In the genomic region with DNA sequence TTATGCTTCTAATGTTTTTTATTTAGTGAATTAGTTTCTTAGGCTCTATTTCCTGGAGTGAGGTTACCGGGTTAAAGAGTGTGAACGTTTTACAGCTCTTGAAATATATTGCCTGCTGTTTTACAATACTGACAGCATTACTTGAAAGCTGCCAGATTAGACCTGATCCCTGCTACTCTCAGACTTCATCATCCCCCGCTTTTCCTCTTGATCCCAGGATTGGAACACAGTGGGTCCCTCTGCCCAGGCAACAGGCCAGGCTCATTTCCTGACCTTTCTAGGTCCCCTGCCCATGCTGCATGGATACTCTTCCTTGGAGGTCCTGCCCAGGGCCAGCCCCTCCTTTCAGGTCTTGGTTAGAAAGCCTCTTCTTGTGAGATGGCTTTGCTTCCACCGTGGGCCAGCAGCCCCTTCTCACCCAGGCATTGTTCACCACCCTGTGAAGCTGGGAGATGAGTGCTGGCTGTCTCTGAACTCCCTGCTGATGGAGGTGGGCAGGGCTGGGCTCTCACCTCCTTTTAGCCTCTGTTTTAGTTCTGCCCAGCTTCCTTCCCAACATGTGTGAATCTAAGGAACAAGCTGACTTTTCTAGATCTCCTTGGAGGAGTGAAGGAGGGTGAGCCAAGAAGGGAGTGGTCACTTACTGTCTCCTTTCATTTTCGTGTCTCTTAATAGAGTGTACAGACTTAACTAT, we compare ENCODE assay signal across 9 cellular contexts. TPM values are rescaled to one million over a fixed set of nuclear protein-coding genes. Genes with fewer than 3 reads are reported as not detected.
DNase-seq lines count a peak whose midpoint lies in the region; ATAC-seq and TF ChIP-seq lines count a peak whose summit lies in the region.
"Had no signal": no experiment of that assay in that cellular context is flagged by ENCODE, and none has a peak within 500 bp of the region (broad histone marks: within the 10 kb centered on the region; RNA-seq: fewer than 3 reads in every experiment).

No MANE protein-coding gene starts in this region.

- H3K27me3 Mint-ChIP-seq in WTC11 (ENCODE audit: low read depth), result no peaks in the 10 kb centered on the region

- H3K4me3 ChIP-seq in heart left ventricle (peak overlapping the region in 7 of 12 donors; percentile 1 to 21 (median 14)), sigmoid colon (peak overlapping the region in 2 of 4 donors; percentile 3 to 10)

- TF ChIP-seq POLR2A in heart left ventricle (IDR thresholded peaks at IDR 0.05), result no peak
- no peak for TF ChIP-seq POLR2A in sigmoid colon (IDR thresholded peaks at IDR 0.05)

- CTCF ChIA-PET in WTC11 (lab: Charles Lee), result interaction anchor here (1.1 kb wide), 1 partner anchor 15 kb away, joined by 5 read pairs; the partner anchor contains the start of gene FAM120AOS

- POLR2A ChIA-PET in WTC11 (lab: Charles Lee), result interaction anchor here (0.6 to 0.9 kb wide), 2 partner anchors 15 to 341 kb away, joined by 3 read pairs; no protein-coding TSS in a partner anchor

- peak overlapping the region; percentile 23 to 84 (median 63) for H3K27ac ChIP-seq in heart left ventricle
- peak overlapping the region; percentile 35 to 69 (median 64) for H3K27ac ChIP-seq in sigmoid colon

- peak overlapping the region; percentile 83 for H3K27ac Mint-ChIP-seq in WTC11

- H3K9me3 Mint-ChIP-seq in WTC11, result no peaks in the 10 kb centered on the region

- H3K4me1 ChIP-seq in heart left ventricle (peaks cover 16 to 82% (median 65%) of the 10 kb centered on the region in 12 donors), sigmoid colon (peaks cover 0 to 66% (median 57%) of the 10 kb centered on the region in 4 donors)

- DNase-seq in GM03348 (ENCODE audit: low spot score) (peak; percentile 64), WTC11 (ENCODE audit: low spot score) (no peak), heart left ventricle (peak in 1 of 5 donors; percentile 24), sigmoid colon (no peak), NCI-H187 (lab: John Stamatoyannopoulos, UW) (no peak), DMS153 treated with DMSO at 0.1 percent for 48 hours (lab: John Stamatoyannopoulos, UW; ENCODE audit: unreplicated experiment) (no peak), KG1 (lab: John Stamatoyannopoulos, UW) (no peak)
- DNase-seq: cortex of kidney had no signal

- intact Hi-C loops in heart left ventricle (cut with DNase I), result no loop called here
- intact Hi-C loops in sigmoid colon (cut with DNase I), result no loop called here

- H3K36me3 Mint-ChIP-seq in WTC11, result peaks cover 22% of the 10 kb centered on the region

- peaks cover 0 to 24% (median 4%) of the 10 kb centered on the region in 9 donors for H3K36me3 ChIP-seq in heart left ventricle
- no peaks in the 10 kb centered on the region for H3K36me3 ChIP-seq in sigmoid colon

- ATAC-seq in WTC11 (peak; percentile 45), heart left ventricle (peak; percentile 39 to 82 (median 70)), HG03439 (IDR thresholded peaks at IDR 0.05; ENCODE audit: unreplicated experiment) (no peak)

- TF ChIP-seq CTCF in WTC11 (IDR thresholded peaks at IDR 0.05) (no peak), heart left ventricle (IDR thresholded peaks at IDR 0.05) (no peak), sigmoid colon (IDR thresholded peaks at IDR 0.05) (no peak)

- no peaks in the 10 kb centered on the region for H3K27me3 ChIP-seq in heart left ventricle
- no peaks in the 10 kb centered on the region for H3K27me3 ChIP-seq in sigmoid colon

- WGBS in heart left ventricle, 4 donors, result 8 to 20% (median 14%) methylated on average over 5 of the region's 5 CpGs
- 4 to 34% methylated on average over 5 of the region's 5 CpGs for WGBS in sigmoid colon, 2 donors

- no peaks in the 10 kb centered on the region for H3K9me3 ChIP-seq in heart left ventricle
- H3K9me3 ChIP-seq in sigmoid colon, result no peaks in the 10 kb centered on the region

- H3K4me1 Mint-ChIP-seq in WTC11, result peaks cover 61% of the 10 kb centered on the region

- H3K4me3 Mint-ChIP-seq in WTC11, result no peak overlapping the region

- no peak for TF ChIP-seq EP300 in sigmoid colon (IDR thresholded peaks at IDR 0.05)

TF ChIP-seq in WTC11, 78 proteins besides CTCF, POLR2A, EP300 and RAD21:
- TF ChIP-seq NFYB (CRISPR knock-in tag; conservative IDR thresholded peaks at IDR 0.05; ENCODE audit: low read depth), result no peak
- no peak for TF ChIP-seq ZNF138 (CRISPR knock-in tag; conservative IDR thresholded peaks at IDR 0.05)

RNA-seq across cellular contexts. Expression of gene FAM120AOS, which starts 15.5 kb away (rescaled TPM):
- total RNA-seq in WTC11 (2021), result 43.7 to 48.1 TPM (median 44.4 TPM) in 3 replicates
- total RNA-seq in heart left ventricle, result 10 to 100 TPM; 27.2 to 38.8 (median 33.7) TPM
- 10 to 100 TPM; 22.2 to 30.0 TPM for polyA plus RNA-seq in heart left ventricle
- 10 to 100 TPM; 53.5 to 64.9 (median 61.6) TPM for total RNA-seq in sigmoid colon
- 10 to 100 TPM; 50.3 to 86.5 (median 82.9) TPM for polyA plus RNA-seq in sigmoid colon

RNA-seq across cellular contexts. Expression of gene FAM120A, which starts 17.4 kb away (rescaled TPM):
- total RNA-seq in WTC11 (2021) (53.3 to 61.5 TPM (median 60.1 TPM) in 3 replicates), heart left ventricle (100 to 1,000 TPM in 7 of 9 donors, 10 to 100 TPM in 2; 88.6 to 123 (median 113) TPM), sigmoid colon (100 to 1,000 TPM in 1 of 4 donors, 10 to 100 TPM in 3; 59.9 to 102 (median 65.1) TPM)
- polyA plus RNA-seq in heart left ventricle (100 to 1,000 TPM in 1 of 2 donors, 10 to 100 TPM in 1; 37.9 to 118 TPM), sigmoid colon (100 to 1,000 TPM in 1 of 3 donors, 10 to 100 TPM in 2; 61.9 to 106 (median 85.3) TPM)
